24 cellular contexts compared by ENCODE assay signal in the genomic region with DNA sequence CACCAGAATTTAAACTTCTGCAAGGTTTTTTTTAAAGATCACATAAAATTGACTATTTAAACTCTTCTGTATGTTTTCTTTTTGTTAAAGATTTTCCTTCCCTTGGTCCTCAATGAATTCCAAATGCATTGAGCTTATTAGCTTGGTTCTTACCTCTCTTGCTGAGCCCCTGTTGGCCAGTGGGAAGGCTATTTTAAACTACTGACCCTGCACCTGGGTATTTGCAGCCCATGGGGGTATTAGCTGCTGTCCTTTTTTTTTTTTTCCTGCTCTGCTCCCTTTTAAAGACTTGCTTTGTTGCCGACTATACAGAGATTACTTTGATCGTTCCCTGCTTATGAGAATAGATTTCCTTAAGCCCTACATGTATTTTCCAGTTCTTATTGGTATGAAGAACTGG.
"Had no signal": no experiment of that assay in that cellular context is flagged by ENCODE, and none has a peak within 500 bp of the region (broad histone marks: within the 10 kb centered on the region; RNA-seq: fewer than 3 reads in every experiment).

No MANE protein-coding gene starts in this region.

- H3K36me3 Mint-ChIP-seq: activated CD8-positive, alpha-beta memory T cell treated with anti-CD3 and anti-CD28 coated beads, Interleukin-2, amount 10 ng/mL, durations not matched to agents 7 days and 5 days; activated naive CD4-positive, alpha-beta T cell treated with anti-CD3 and anti-CD28 coated beads, Interleukin-2, amount 10 ng/mL, durations not matched to agents 7 days and 5 days; naive thymus-derived CD8-positive, alpha-beta T cell had no signal

- H3K27ac Mint-ChIP-seq: activated CD4-positive, alpha-beta T cell treated with anti-CD3 and anti-CD28 coated beads, Interleukin-2, amount 10 ng/mL, durations not matched to agents 7 days and 5 days; activated CD8-positive, alpha-beta memory T cell treated with anti-CD3 and anti-CD28 coated beads, Interleukin-2, amount 10 ng/mL, durations not matched to agents 7 days and 5 days; activated CD8-positive, alpha-beta T cell treated with anti-CD3 and anti-CD28 coated beads for 36 hours; activated naive CD4-positive, alpha-beta T cell treated with anti-CD3 and anti-CD28 coated beads, Interleukin-2, amount 10 ng/mL, durations not matched to agents 7 days and 5 days; naive thymus-derived CD8-positive, alpha-beta T cell; stimulated activated naive CD8-positive, alpha-beta T cell treated with anti-CD3 and anti-CD28 coated beads, Interleukin-15, amount 100 ng/mL, for 72 hours; T-helper 2 cell treated with Interferon-gamma antibody and Interleukin-4, amounts not matched to agents 5 μg/mL and 100 μg/mL, for 36 hours had no signal

- H3K27me3 ChIP-seq: left lung, right lobe of liver, tibial artery had no signal

- H3K9me3 Mint-ChIP-seq: activated CD4-positive, alpha-beta T cell treated with anti-CD3 and anti-CD28 coated beads, Interleukin-2, amount 10 ng/mL, durations not matched to agents 7 days and 5 days; stimulated activated naive CD8-positive, alpha-beta T cell treated with anti-CD3 and anti-CD28 coated beads, Interleukin-15, amount 100 ng/mL, for 72 hours had no signal

- H3K4me3 Mint-ChIP-seq: activated CD4-positive, alpha-beta T cell treated with anti-CD3 and anti-CD28 coated beads, Interleukin-2, amount 10 ng/mL, durations not matched to agents 7 days and 5 days; activated CD8-positive, alpha-beta memory T cell treated with anti-CD3 and anti-CD28 coated beads, Interleukin-2, amount 10 ng/mL, durations not matched to agents 7 days and 5 days; activated CD8-positive, alpha-beta T cell treated with anti-CD3 and anti-CD28 coated beads for 36 hours; activated naive CD4-positive, alpha-beta T cell treated with anti-CD3 and anti-CD28 coated beads, Interleukin-2, amount 10 ng/mL, durations not matched to agents 7 days and 5 days; naive thymus-derived CD8-positive, alpha-beta T cell; stimulated activated naive CD8-positive, alpha-beta T cell treated with anti-CD3 and anti-CD28 coated beads, Interleukin-15, amount 100 ng/mL, for 72 hours; T-helper 2 cell treated with Interferon-gamma antibody and Interleukin-4, amounts not matched to agents 5 μg/mL and 100 μg/mL, for 36 hours had no signal

- H3K4me1 Mint-ChIP-seq: activated CD4-positive, alpha-beta T cell treated with anti-CD3 and anti-CD28 coated beads, Interleukin-2, amount 10 ng/mL, durations not matched to agents 7 days and 5 days; activated CD8-positive, alpha-beta memory T cell treated with anti-CD3 and anti-CD28 coated beads, Interleukin-2, amount 10 ng/mL, durations not matched to agents 7 days and 5 days; activated naive CD4-positive, alpha-beta T cell treated with anti-CD3 and anti-CD28 coated beads, Interleukin-2, amount 10 ng/mL, durations not matched to agents 7 days and 5 days; naive thymus-derived CD8-positive, alpha-beta T cell; stimulated activated naive CD8-positive, alpha-beta T cell treated with anti-CD3 and anti-CD28 coated beads, Interleukin-15, amount 100 ng/mL, for 72 hours had no signal

- DNase-seq: activated CD4-positive, alpha-beta T cell treated with anti-CD3 and anti-CD28 coated beads, Interleukin-2, amount 10 ng/mL, durations not matched to agents 7 days and 5 days; activated CD4-positive, CD25-positive, alpha-beta regulatory T cell treated with anti-CD3 and anti-CD28 coated beads, Interleukin-2, amount 50 U/mL, for 72 hours; activated CD8-positive, alpha-beta memory T cell treated with anti-CD3 and anti-CD28 coated beads, Interleukin-2, amount 10 ng/mL, durations not matched to agents 7 days and 5 days; activated CD8-positive, alpha-beta T cell treated with anti-CD3 and anti-CD28 coated beads for 36 hours; activated effector memory CD4-positive, alpha-beta T cell treated with anti-CD3 and anti-CD28 coated beads, Interleukin-2, amount 50 U/mL, for 16 hours; activated naive CD4-positive, alpha-beta T cell treated with anti-CD3 and anti-CD28 coated beads, Interleukin-2, amount 10 ng/mL, durations not matched to agents 7 days and 5 days; activated T-cell treated with anti-CD3 and anti-CD28 coated beads for 4 hours; amygdala; cerebellar nuclear complex; effector CD4-positive, alpha-beta T cell; kidney glomerular epithelial cell; left lung; naive thymus-derived CD8-positive, alpha-beta T cell; nucleus accumbens; right lobe of liver; stimulated activated CD4-positive, alpha-beta T cell treated with anti-CD3 and anti-CD28 coated beads, Interleukin-1b, Interleukin-23, amount 100 ng/mL, for 48 hours; stimulated activated naive CD8-positive, alpha-beta T cell treated with anti-CD3 and anti-CD28 coated beads, Interleukin-15, amount 100 ng/mL, for 72 hours; tibial artery had no signal

- H3K27ac ChIP-seq: coronary artery, left lung, parathyroid adenoma, right lobe of liver, skin epidermis, tibial artery, VCaP had no signal

- H3K4me3 ChIP-seq: coronary artery, left lung, lung, right lobe of liver, skin epidermis, tibial artery had no signal

- H3K9me3 ChIP-seq: left lung, right lobe of liver, tibial artery had no signal

- H3K36me3 ChIP-seq: left lung, right lobe of liver, tibial artery had no signal

- H3K4me1 ChIP-seq: left lung, parathyroid adenoma, right lobe of liver had no signal

- H3K27me3 Mint-ChIP-seq: activated CD4-positive, alpha-beta T cell treated with anti-CD3 and anti-CD28 coated beads, Interleukin-2, amount 10 ng/mL, durations not matched to agents 7 days and 5 days; activated CD8-positive, alpha-beta memory T cell treated with anti-CD3 and anti-CD28 coated beads, Interleukin-2, amount 10 ng/mL, durations not matched to agents 7 days and 5 days; activated CD8-positive, alpha-beta T cell treated with anti-CD3 and anti-CD28 coated beads for 36 hours; activated naive CD4-positive, alpha-beta T cell treated with anti-CD3 and anti-CD28 coated beads, Interleukin-2, amount 10 ng/mL, durations not matched to agents 7 days and 5 days; naive thymus-derived CD8-positive, alpha-beta T cell; stimulated activated naive CD8-positive, alpha-beta T cell treated with anti-CD3 and anti-CD28 coated beads, Interleukin-15, amount 100 ng/mL, for 72 hours had no signal
